In the genomic region with DNA sequence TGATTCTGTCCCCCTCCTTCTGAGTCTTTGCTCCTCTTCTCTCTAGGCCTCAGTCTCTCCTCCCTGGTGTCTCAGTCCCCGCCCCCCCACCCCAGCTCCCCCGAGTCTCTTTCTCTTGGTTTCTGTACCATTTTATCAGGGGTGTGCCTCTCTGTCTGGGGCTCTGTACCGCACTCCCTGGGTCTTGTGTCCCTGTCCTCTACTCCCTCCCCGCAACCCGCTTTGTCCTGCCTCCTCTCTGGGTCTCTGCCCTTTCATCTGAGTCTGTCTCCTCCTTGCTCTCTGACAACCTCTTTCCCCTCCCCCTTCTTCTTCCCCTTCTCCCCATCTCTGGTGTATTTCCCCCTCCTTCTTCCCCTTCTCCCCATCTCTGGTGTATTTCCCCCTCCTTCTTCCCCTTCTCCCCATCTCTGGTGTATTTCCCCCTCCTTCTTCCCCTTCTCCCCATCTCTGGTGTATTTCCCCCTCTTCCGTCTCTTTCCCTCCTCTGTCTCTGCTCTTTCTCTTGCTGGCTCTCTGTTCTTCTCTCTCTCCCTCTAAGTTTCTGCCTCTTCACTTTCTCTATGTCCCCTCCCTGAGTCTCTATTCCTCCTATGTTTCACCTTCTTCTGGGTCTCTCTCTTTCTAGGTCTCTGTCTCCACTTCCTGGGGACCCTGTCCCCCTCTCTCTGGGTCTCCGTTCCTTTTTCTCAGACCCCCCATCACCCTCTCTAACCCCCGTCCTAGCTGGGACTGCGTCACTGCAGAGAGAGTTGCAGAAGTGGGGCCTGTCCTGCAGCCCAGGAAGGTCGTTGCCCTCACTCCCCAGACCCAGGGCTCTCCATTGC, we compare ENCODE assay signal across 1 cellular context.
TF ChIP-seq lines count a peak whose summit lies in the region.

No MANE protein-coding gene starts in this region.

TF ChIP-seq in A549, 52 proteins besides CTCF, POLR2A, EP300 and RAD21 (continued from another document):
- TF ChIP-seq, protein P1, sequence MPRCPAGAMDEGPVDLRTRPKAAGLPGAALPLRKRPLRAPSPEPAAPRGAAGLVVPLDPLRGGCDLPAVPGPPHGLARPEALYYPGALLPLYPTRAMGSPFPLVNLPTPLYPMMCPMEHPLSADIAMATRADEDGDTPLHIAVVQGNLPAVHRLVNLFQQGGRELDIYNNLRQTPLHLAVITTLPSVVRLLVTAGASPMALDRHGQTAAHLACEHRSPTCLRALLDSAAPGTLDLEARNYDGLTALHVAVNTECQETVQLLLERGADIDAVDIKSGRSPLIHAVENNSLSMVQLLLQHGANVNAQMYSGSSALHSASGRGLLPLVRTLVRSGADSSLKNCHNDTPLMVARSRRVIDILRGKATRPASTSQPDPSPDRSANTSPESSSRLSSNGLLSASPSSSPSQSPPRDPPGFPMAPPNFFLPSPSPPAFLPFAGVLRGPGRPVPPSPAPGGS (IDR thresholded peaks at IDR 0.05) = no peak
- TF ChIP-seq HOXA7 (CRISPR knock-in tag; IDR thresholded peaks at IDR 0.05) (no peak), CHD2 (IDR thresholded peaks at IDR 0.05; ENCODE audit: low read length, partially characterized antibody) (no peak), RARB (CRISPR knock-in tag; IDR thresholded peaks at IDR 0.05) (no peak)
- TF ChIP-seq, protein P2, sequence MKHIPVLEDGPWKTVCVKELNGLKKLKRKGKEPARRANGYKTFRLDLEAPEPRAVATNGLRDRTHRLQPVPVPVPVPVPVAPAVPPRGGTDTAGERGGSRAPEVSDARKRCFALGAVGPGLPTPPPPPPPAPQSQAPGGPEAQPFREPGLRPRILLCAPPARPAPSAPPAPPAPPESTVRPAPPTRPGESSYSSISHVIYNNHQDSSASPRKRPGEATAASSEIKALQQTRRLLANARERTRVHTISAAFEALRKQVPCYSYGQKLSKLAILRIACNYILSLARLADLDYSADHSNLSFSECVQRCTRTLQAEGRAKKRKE (CRISPR knock-in tag; IDR thresholded peaks at IDR 0.05; ENCODE audit: low read depth) = no peak
